ENCODE assay signal across 1 cellular context in genomic region chr3:171115667-171116066, GRCh38.
TF ChIP-seq lines count a peak whose summit lies in the region.

No MANE protein-coding gene starts in this region.

TF ChIP-seq in GM23338, 12 proteins besides CTCF, POLR2A, EP300 and RAD21 (continued from another document):
- TF ChIP-seq REST (IDR thresholded peaks at IDR 0.05; ENCODE audit: unreplicated experiment) (no peak), POLR2AphosphoS5 (IDR thresholded peaks at IDR 0.05; ENCODE audit: low read depth) (no peak), ETS1 (IDR thresholded peaks at IDR 0.05) (no peak), ZNF114 (CRISPR knock-in tag; IDR thresholded peaks at IDR 0.05) (no peak), CREB1 (CRISPR knock-in tag; IDR thresholded peaks at IDR 0.05; ENCODE audit: low read depth) (no peak), EZH2phosphoT487 (IDR thresholded peaks at IDR 0.05; ENCODE audit: unreplicated experiment) (no peak), JUNB (IDR thresholded peaks at IDR 0.05; ENCODE audit: unreplicated experiment) (no peak), NANOG (IDR thresholded peaks at IDR 0.05; ENCODE audit: borderline replicate concordance) (no peak)
